Comparison of ENCODE assay signal across 1 cellular context in the genomic region with DNA sequence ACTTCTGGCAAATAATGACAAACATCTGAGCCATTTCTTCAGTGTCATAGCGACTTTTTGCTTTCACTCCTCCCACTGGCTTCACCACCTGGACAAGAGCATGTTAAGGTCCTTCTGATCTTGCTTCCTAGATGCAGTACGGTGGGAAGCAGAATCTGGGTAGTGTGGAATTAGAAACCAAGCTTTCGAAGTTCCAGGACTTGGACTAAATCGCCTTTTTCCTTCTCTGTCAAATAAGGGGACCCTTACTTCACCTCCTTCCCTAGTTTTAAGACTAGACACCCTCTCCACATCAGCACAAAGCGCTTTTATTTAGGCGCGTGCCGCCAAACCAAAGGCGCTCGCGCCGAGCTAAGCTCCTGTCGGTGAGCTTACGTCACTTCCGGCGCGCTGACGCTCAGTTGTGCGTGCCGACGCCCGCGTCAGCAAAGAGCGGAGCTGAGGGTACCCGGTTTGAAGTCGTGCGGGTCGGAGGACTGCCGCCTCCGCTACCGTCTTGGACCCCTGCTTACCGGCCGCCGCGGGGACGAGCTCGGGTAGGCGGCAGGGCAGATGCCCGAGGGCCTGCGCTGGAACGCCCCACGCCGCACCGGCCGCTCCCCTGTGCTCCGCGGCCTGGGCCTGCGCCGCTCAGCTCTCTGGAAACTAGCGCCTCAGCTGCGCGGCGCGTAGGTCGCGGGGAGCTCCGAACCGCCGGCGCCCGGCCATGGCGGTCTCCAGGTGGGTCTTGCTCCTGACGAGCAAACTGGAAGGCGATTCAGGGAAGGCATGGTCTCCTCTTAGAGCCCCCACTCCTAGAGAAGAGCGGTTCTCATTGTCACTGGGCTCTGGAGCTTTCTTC.
TF ChIP-seq lines count a peak whose summit lies in the region.

A gene (plus strand): TSS at position 400 of the 841 bp plus-strand sequence. CDS start 307 bp downstream, at position 707.

TF ChIP-seq in HepG2, 621 proteins besides CTCF, POLR2A, EP300 and RAD21 (continued from another document and continues in another):
- TF ChIP-seq, protein P1, sequence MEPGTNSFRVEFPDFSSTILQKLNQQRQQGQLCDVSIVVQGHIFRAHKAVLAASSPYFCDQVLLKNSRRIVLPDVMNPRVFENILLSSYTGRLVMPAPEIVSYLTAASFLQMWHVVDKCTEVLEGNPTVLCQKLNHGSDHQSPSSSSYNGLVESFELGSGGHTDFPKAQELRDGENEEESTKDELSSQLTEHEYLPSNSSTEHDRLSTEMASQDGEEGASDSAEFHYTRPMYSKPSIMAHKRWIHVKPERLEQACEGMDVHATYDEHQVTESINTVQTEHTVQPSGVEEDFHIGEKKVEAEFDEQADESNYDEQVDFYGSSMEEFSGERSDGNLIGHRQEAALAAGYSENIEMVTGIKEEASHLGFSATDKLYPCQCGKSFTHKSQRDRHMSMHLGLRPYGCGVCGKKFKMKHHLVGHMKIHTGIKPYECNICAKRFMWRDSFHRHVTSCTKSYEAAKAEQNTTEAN (CRISPR knock-in tag; conservative IDR thresholded peaks at IDR 0.05), result peak; percentile 69; the same call in 1 of the 2 replicates
- TF ChIP-seq JUND (CRISPR knock-in tag; IDR thresholded peaks at IDR 0.05), result peak; percentile 71
- TF ChIP-seq, protein P2, sequence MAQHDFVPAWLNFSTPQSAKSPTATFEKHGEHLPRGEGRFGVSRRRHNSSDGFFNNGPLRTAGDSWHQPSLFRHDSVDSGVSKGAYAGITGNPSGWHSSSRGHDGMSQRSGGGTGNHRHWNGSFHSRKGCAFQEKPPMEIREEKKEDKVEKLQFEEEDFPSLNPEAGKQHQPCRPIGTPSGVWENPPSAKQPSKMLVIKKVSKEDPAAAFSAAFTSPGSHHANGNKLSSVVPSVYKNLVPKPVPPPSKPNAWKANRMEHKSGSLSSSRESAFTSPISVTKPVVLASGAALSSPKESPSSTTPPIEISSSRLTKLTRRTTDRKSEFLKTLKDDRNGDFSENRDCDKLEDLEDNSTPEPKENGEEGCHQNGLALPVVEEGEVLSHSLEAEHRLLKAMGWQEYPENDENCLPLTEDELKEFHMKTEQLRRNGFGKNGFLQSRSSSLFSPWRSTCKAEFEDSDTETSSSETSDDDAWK (CRISPR knock-in tag; IDR thresholded peaks at IDR 0.05), result no peak
- peak; percentile 53; the same call in 1 of the 2 replicates for TF ChIP-seq ZNF558 (CRISPR knock-in tag; IDR thresholded peaks at IDR 0.05; ENCODE audit: borderline replicate concordance)
- peak; percentile 75; the same call in 1 of the 2 replicates for TF ChIP-seq TMF1 (CRISPR knock-in tag; IDR thresholded peaks at IDR 0.05; ENCODE audit: low read depth)
- TF ChIP-seq BRD4 (CRISPR knock-in tag; IDR thresholded peaks at IDR 0.05), result no peak
- TF ChIP-seq, protein P3, sequence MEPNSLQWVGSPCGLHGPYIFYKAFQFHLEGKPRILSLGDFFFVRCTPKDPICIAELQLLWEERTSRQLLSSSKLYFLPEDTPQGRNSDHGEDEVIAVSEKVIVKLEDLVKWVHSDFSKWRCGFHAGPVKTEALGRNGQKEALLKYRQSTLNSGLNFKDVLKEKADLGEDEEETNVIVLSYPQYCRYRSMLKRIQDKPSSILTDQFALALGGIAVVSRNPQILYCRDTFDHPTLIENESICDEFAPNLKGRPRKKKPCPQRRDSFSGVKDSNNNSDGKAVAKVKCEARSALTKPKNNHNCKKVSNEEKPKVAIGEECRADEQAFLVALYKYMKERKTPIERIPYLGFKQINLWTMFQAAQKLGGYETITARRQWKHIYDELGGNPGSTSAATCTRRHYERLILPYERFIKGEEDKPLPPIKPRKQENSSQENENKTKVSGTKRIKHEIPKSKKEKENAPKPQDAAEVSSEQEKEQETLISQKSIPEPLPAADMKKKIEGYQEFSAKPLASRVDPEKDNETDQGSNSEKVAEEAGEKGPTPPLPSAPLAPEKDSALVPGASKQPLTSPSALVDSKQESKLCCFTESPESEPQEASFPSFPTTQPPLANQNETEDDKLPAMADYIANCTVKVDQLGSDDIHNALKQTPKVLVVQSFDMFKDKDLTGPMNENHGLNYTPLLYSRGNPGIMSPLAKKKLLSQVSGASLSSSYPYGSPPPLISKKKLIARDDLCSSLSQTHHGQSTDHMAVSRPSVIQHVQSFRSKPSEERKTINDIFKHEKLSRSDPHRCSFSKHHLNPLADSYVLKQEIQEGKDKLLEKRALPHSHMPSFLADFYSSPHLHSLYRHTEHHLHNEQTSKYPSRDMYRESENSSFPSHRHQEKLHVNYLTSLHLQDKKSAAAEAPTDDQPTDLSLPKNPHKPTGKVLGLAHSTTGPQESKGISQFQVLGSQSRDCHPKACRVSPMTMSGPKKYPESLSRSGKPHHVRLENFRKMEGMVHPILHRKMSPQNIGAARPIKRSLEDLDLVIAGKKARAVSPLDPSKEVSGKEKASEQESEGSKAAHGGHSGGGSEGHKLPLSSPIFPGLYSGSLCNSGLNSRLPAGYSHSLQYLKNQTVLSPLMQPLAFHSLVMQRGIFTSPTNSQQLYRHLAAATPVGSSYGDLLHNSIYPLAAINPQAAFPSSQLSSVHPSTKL (CRISPR knock-in tag; IDR thresholded peaks at IDR 0.05), result peak; percentile 53
- peak; percentile 97 for TF ChIP-seq ATF1 (CRISPR knock-in tag; IDR thresholded peaks at IDR 0.05)
- peak; percentile 72; the same call in 1 of the 2 replicates for TF ChIP-seq MIER3 (CRISPR knock-in tag; IDR thresholded peaks at IDR 0.05; ENCODE audit: borderline replicate concordance)
- TF ChIP-seq, protein P4, sequence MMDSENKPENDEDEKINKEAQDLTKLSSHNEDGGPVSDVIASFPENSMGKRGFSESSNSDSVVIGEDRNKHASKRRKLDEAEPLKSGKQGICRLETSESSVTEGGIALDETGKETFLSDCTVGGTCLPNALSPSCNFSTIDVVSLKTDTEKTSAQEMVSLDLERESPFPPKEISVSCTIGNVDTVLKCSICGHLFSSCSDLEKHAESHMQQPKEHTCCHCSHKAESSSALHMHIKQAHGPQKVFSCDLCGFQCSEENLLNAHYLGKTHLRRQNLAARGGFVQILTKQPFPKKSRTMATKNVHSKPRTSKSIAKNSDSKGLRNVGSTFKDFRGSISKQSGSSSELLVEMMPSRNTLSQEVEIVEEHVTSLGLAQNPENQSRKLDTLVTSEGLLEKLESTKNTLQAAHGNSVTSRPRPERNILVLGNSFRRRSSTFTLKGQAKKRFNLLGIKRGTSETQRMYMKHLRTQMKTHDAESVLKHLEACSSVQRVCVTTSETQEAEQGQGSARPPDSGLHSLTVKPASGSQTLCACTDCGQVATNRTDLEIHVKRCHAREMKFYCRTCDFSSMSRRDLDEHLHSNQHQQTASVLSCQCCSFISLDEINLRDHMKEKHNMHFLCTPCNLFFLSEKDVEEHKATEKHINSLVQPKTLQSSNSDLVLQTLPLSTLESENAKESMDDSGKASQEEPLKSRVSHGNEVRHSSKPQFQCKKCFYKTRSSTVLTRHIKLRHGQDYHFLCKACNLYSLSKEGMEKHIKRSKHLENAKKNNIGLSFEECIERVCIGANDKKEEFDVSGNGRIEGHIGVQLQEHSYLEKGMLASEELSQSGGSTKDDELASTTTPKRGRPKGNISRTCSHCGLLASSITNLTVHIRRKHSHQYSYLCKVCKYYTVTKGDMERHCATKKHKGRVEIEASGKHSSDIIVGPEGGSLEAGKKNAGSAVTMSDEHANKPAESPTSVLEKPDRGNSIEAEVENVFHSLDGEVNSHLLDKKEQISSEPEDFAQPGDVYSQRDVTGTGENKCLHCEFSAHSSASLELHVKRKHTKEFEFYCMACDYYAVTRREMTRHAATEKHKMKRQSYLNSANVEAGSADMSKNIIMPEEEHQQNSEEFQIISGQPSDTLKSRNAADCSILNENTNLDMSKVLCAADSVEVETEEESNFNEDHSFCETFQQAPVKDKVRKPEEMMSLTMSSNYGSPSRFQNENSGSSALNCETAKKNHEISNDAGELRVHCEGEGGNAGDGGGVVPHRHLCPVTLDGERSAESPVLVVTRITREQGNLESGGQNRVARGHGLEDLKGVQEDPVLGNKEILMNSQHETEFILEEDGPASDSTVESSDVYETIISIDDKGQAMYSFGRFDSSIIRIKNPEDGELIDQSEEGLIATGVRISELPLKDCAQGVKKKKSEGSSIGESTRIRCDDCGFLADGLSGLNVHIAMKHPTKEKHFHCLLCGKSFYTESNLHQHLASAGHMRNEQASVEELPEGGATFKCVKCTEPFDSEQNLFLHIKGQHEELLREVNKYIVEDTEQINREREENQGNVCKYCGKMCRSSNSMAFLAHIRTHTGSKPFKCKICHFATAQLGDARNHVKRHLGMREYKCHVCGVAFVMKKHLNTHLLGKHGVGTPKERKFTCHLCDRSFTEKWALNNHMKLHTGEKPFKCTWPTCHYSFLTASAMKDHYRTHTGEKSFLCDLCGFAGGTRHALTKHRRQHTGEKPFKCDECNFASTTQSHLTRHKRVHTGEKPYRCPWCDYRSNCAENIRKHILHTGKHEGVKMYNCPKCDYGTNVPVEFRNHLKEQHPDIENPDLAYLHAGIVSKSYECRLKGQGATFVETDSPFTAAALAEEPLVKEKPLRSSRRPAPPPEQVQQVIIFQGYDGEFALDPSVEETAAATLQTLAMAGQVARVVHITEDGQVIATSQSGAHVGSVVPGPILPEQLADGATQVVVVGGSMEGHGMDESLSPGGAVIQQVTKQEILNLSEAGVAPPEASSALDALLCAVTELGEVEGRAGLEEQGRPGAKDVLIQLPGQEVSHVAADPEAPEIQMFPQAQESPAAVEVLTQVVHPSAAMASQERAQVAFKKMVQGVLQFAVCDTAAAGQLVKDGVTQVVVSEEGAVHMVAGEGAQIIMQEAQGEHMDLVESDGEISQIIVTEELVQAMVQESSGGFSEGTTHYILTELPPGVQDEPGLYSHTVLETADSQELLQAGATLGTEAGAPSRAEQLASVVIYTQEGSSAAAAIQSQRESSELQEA (CRISPR knock-in tag; IDR thresholded peaks at IDR 0.05; ENCODE audit: not compliant biosample characterization), result peak; percentile 82
- TF ChIP-seq, protein P5, sequence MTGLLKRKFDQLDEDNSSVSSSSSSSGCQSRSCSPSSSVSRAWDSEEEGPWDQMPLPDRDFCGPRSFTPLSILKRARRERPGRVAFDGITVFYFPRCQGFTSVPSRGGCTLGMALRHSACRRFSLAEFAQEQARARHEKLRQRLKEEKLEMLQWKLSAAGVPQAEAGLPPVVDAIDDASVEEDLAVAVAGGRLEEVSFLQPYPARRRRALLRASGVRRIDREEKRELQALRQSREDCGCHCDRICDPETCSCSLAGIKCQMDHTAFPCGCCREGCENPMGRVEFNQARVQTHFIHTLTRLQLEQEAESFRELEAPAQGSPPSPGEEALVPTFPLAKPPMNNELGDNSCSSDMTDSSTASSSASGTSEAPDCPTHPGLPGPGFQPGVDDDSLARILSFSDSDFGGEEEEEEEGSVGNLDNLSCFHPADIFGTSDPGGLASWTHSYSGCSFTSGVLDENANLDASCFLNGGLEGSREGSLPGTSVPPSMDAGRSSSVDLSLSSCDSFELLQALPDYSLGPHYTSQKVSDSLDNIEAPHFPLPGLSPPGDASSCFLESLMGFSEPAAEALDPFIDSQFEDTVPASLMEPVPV (CRISPR knock-in tag; IDR thresholded peaks at IDR 0.05), result peak; percentile 93; the same call in 1 of the 2 replicates
- peak; percentile 83; the same call in 1 of the 2 replicates for TF ChIP-seq KAT7 (CRISPR knock-in tag; IDR thresholded peaks at IDR 0.05; ENCODE audit: borderline replicate concordance)
- no peak for TF ChIP-seq ZNF24 (IDR thresholded peaks at IDR 0.05)
- TF ChIP-seq, protein P6, sequence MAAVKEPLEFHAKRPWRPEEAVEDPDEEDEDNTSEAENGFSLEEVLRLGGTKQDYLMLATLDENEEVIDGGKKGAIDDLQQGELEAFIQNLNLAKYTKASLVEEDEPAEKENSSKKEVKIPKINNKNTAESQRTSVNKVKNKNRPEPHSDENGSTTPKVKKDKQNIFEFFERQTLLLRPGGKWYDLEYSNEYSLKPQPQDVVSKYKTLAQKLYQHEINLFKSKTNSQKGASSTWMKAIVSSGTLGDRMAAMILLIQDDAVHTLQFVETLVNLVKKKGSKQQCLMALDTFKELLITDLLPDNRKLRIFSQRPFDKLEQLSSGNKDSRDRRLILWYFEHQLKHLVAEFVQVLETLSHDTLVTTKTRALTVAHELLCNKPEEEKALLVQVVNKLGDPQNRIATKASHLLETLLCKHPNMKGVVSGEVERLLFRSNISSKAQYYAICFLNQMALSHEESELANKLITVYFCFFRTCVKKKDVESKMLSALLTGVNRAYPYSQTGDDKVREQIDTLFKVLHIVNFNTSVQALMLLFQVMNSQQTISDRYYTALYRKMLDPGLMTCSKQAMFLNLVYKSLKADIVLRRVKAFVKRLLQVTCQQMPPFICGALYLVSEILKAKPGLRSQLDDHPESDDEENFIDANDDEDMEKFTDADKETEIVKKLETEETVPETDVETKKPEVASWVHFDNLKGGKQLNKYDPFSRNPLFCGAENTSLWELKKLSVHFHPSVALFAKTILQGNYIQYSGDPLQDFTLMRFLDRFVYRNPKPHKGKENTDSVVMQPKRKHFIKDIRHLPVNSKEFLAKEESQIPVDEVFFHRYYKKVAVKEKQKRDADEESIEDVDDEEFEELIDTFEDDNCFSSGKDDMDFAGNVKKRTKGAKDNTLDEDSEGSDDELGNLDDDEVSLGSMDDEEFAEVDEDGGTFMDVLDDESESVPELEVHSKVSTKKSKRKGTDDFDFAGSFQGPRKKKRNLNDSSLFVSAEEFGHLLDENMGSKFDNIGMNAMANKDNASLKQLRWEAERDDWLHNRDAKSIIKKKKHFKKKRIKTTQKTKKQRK (IDR thresholded peaks at IDR 0.05; ENCODE audit: low read length), result no peak
- TF ChIP-seq REPIN1 (CRISPR knock-in tag; IDR thresholded peaks at IDR 0.05; ENCODE audit: borderline replicate concordance, low read depth), result peak; percentile 87
- TF ChIP-seq, protein P7, sequence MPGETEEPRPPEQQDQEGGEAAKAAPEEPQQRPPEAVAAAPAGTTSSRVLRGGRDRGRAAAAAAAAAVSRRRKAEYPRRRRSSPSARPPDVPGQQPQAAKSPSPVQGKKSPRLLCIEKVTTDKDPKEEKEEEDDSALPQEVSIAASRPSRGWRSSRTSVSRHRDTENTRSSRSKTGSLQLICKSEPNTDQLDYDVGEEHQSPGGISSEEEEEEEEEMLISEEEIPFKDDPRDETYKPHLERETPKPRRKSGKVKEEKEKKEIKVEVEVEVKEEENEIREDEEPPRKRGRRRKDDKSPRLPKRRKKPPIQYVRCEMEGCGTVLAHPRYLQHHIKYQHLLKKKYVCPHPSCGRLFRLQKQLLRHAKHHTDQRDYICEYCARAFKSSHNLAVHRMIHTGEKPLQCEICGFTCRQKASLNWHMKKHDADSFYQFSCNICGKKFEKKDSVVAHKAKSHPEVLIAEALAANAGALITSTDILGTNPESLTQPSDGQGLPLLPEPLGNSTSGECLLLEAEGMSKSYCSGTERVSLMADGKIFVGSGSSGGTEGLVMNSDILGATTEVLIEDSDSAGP (CRISPR knock-in tag; IDR thresholded peaks at IDR 0.05; ENCODE audit: borderline replicate concordance), result peak; percentile 93
- TF ChIP-seq PITX1 (CRISPR knock-in tag; IDR thresholded peaks at IDR 0.05), result peak; percentile 88
- no peak for TF ChIP-seq MZF1 (CRISPR knock-in tag; IDR thresholded peaks at IDR 0.05; ENCODE audit: borderline replicate concordance)
- no peak; the same call in 1 of the 2 replicates for TF ChIP-seq ZSCAN31 (CRISPR knock-in tag; IDR thresholded peaks at IDR 0.05; ENCODE audit: low read depth)
- TF ChIP-seq, protein P8, sequence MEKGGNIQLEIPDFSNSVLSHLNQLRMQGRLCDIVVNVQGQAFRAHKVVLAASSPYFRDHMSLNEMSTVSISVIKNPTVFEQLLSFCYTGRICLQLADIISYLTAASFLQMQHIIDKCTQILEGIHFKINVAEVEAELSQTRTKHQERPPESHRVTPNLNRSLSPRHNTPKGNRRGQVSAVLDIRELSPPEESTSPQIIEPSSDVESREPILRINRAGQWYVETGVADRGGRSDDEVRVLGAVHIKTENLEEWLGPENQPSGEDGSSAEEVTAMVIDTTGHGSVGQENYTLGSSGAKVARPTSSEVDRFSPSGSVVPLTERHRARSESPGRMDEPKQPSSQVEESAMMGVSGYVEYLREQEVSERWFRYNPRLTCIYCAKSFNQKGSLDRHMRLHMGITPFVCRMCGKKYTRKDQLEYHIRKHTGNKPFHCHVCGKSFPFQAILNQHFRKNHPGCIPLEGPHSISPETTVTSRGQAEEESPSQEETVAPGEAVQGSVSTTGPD (CRISPR knock-in tag; IDR thresholded peaks at IDR 0.05), result 0 out of 2 replicates have a peak, but pooled peaks have one; percentile 11
- peak; percentile 70; the same call in 1 of the 2 replicates for TF ChIP-seq ZBTB7A (CRISPR knock-in tag; IDR thresholded peaks at IDR 0.05)
- TF ChIP-seq POLR2G (IDR thresholded peaks at IDR 0.05; ENCODE audit: low read depth, low read length), result peak; percentile 99
- peak; percentile 28; the same call in 1 of the 2 replicates for TF ChIP-seq ZNF83 (CRISPR knock-in tag; IDR thresholded peaks at IDR 0.05; ENCODE audit: borderline replicate concordance)
